Comparison of ENCODE assay signal across 15 cellular contexts in the genomic region with DNA sequence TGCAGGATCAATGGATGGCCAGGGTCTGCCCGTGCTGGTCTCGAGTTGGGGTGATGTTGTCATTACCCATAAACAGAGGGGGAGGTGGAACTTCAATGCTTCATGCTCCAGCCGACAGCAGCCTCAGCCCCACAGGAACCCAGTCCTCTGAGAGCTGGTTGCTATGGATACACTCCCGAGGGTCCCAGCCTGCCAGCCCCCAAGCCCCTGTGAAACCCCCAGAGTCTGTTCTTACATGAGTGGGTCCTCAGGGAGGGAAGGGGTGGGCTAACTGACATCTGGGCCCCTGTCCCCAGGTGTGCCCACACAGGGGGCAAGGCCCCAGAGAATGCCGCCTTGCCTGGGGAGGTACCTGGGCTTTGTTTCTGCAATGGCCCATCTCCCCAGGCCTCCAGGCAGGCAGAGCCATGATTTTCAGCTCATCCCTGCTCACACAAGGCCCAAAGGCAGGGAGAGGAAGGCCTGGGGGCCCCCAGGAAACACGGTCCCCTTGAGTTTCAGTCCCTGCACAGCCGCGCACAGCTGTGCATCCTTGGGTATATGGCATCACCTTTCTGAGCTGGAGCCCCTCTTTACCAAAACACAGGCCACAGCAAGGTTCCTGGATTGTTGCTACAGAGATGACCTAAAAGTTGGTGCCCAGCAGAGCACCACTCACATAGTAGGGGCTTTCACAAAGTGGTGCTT.
A peak's percentile ranks its signal among the peaks of the same experiment; 100 is the strongest.
DNase-seq lines count a peak whose midpoint lies in the region; ATAC-seq and TF ChIP-seq lines count a peak whose summit lies in the region.
"Had no signal": no experiment of that assay in that cellular context is flagged by ENCODE, and none has a peak within 500 bp of the region (broad histone marks: within the 10 kb centered on the region; RNA-seq: fewer than 3 reads in every experiment).

No MANE protein-coding gene starts in this region.

- H3K36me3 Mint-ChIP-seq in osteocyte (ENCODE audit: unreplicated experiment) = peaks cover 22% of the 10 kb centered on the region
- no peaks in the 10 kb centered on the region for H3K36me3 Mint-ChIP-seq in activated CD4-positive, alpha-beta memory T cell treated with anti-CD3 and anti-CD28 coated beads for 36 hours

- no peaks in the 10 kb centered on the region for H3K9me2 ChIP-seq in Loucy (replicated peaks; ENCODE audit: low read depth, low read length)
- H3K9me2 ChIP-seq in hepatocyte (replicated peaks; ENCODE audit: insufficient read depth) = no peaks in the 10 kb centered on the region

- H3K9me3 ChIP-seq in DND-41 (ENCODE audit: insufficient read depth, low read length, severe bottlenecking) (peaks cover 8% of the 10 kb centered on the region), Loucy (ENCODE audit: insufficient read depth, low read depth, low read length) (peaks cover 5% of the 10 kb centered on the region; the same call in 1 of the 2 replicates), hepatocyte (ENCODE audit: low read depth) (no peaks in the 10 kb centered on the region)
- H3K9me3 ChIP-seq: HAP-1 had no signal

- ATAC-seq in DND-41 (ENCODE audit: insufficient read depth, low read depth) (peak; percentile 9; the same call in 2 of the 3 replicates), HG03521 (IDR thresholded peaks at IDR 0.05; ENCODE audit: unreplicated experiment) (no peak)

- H3K27me3 ChIP-seq in DND-41 (ENCODE audit: insufficient read depth, low read length, poor library complexity) = no peaks in the 10 kb centered on the region
- no peaks in the 10 kb centered on the region for H3K27me3 ChIP-seq in Loucy (ENCODE audit: insufficient read depth, low read length, poor library complexity, severe bottlenecking)
- H3K27me3 ChIP-seq in hepatocyte = no peaks in the 10 kb centered on the region
- H3K27me3 ChIP-seq: SJCRH30 had no signal

- peak overlapping the region; percentile 41 for H3K9ac ChIP-seq in DND-41 (ENCODE audit: low read depth, low read length)
- H3K9ac ChIP-seq in Loucy (ENCODE audit: low read depth, low read length, poor library complexity, severe bottlenecking) = peak overlapping the region; percentile 61

- H3K4me3 Mint-ChIP-seq in osteocyte (ENCODE audit: unreplicated experiment) = no peak overlapping the region
- no peak overlapping the region for H3K4me3 Mint-ChIP-seq in activated CD4-positive, alpha-beta memory T cell treated with anti-CD3 and anti-CD28 coated beads for 36 hours

- H3K27ac ChIP-seq in DND-41 (ENCODE audit: low read length) = peak overlapping the region; percentile 95
- H3K27ac ChIP-seq in hepatocyte = peak overlapping the region; percentile 61
- H3K27ac ChIP-seq: C4-2B, SJCRH30 had no signal

- H3K4me2 ChIP-seq in DND-41 (ENCODE audit: insufficient read depth, low read length) = no peak overlapping the region
- peak overlapping the region; percentile 22 for H3K4me2 ChIP-seq in Loucy (ENCODE audit: low read depth, low read length, poor library complexity, severe bottlenecking)
- peak overlapping the region; percentile 38 for H3K4me2 ChIP-seq in hepatocyte

- H3K36me3 ChIP-seq in DND-41 (ENCODE audit: insufficient read depth, low read length) (no peaks in the 10 kb centered on the region), Loucy (ENCODE audit: insufficient read depth, low read length) (no peaks in the 10 kb centered on the region), hepatocyte (replicated peaks; ENCODE audit: insufficient read depth, low read depth) (no peaks in the 10 kb centered on the region)
- H3K36me3 ChIP-seq: HAP-1, SJCRH30 had no signal

- no peaks in the 10 kb centered on the region for H4K20me1 ChIP-seq in DND-41 (ENCODE audit: insufficient read depth, low read length)
- no peaks in the 10 kb centered on the region for H4K20me1 ChIP-seq in Loucy (ENCODE audit: insufficient read depth, low read length, poor library complexity, severe bottlenecking)
- H4K20me1 ChIP-seq in hepatocyte (ENCODE audit: insufficient read depth, poor library complexity, severe bottlenecking) = no peaks in the 10 kb centered on the region

- 91% methylated on average over 8 of the region's 8 CpGs for WGBS in hepatocyte (ENCODE audit: low lambda C conversion rate, missing lambda C conversion rate)

- H3K9me3 Mint-ChIP-seq in osteocyte (ENCODE audit: unreplicated experiment) = no peaks in the 10 kb centered on the region
- H3K9me3 Mint-ChIP-seq in activated CD4-positive, alpha-beta memory T cell treated with anti-CD3 and anti-CD28 coated beads for 36 hours = no peaks in the 10 kb centered on the region

- peaks cover 70% of the 10 kb centered on the region for H3K4me1 ChIP-seq in DND-41 (ENCODE audit: insufficient read depth, low read length)
- H3K4me1 ChIP-seq in Loucy (ENCODE audit: insufficient read depth, low read length, poor library complexity, severe bottlenecking) = peaks cover 48% of the 10 kb centered on the region
- peaks cover 7% of the 10 kb centered on the region for H3K4me1 ChIP-seq in hepatocyte (ENCODE audit: insufficient read depth)
- H3K4me1 ChIP-seq: HAP-1, SJCRH30 had no signal

- H3K4me1 Mint-ChIP-seq in osteocyte (ENCODE audit: unreplicated experiment) = peaks cover 12% of the 10 kb centered on the region
- H3K4me1 Mint-ChIP-seq in activated CD4-positive, alpha-beta memory T cell treated with anti-CD3 and anti-CD28 coated beads for 36 hours (ENCODE audit: low read depth) = no peaks in the 10 kb centered on the region

- H3K27me3 Mint-ChIP-seq in osteocyte (ENCODE audit: unreplicated experiment) = no peaks in the 10 kb centered on the region
- H3K27me3 Mint-ChIP-seq in activated CD4-positive, alpha-beta memory T cell treated with anti-CD3 and anti-CD28 coated beads for 36 hours = no peaks in the 10 kb centered on the region

- no peaks in the 10 kb centered on the region for H3F3A ChIP-seq in Loucy (ENCODE audit: low read depth)

- POLR2A ChIA-PET in activated CD4-positive, alpha-beta memory T cell treated with anti-CD3 and anti-CD28 coated beads for 36 hours (lab: Charles Lee) = no interaction called here

- H2AFZ ChIP-seq in DND-41 (ENCODE audit: low read depth, low read length) (no peak overlapping the region), Loucy (ENCODE audit: low read length) (0 out of 2 replicates have a peak overlapping the region, but pooled peaks have one; percentile 14), hepatocyte (no peak overlapping the region)

- no peak overlapping the region for H3K27ac Mint-ChIP-seq in osteocyte (ENCODE audit: unreplicated experiment)
- no peak overlapping the region for H3K27ac Mint-ChIP-seq in activated CD4-positive, alpha-beta memory T cell treated with anti-CD3 and anti-CD28 coated beads for 36 hours

- H3K4me3 ChIP-seq in DND-41 (ENCODE audit: low read depth in 1 of 2, low read length in 2 of 2) (no peak overlapping the region), Loucy (ENCODE audit: low read length, poor library complexity, severe bottlenecking) (no peak overlapping the region), hepatocyte (no peak overlapping the region)
- H3K4me3 ChIP-seq: HAP-1, SJCRH30 had no signal

- TF ChIP-seq CTCF in DND-41 (IDR thresholded peaks at IDR 0.05; ENCODE audit: borderline replicate concordance, extremely low read depth, low read length, poor library complexity, severe bottlenecking) = no peak
- TF ChIP-seq CTCF in Loucy (conservative IDR thresholded peaks at IDR 0.05; ENCODE audit: low read length) = no peak
- TF ChIP-seq CTCF in hepatocyte (IDR thresholded peaks at IDR 0.05; ENCODE audit: poor library complexity) = no peak
- no peak for TF ChIP-seq CTCF in osteocyte (IDR thresholded peaks at IDR 0.05)

- DNase-seq in DND-41 = peak; percentile 60
- no peak for DNase-seq in hepatocyte (ENCODE audit: low spot score)
- DNase-seq in osteocyte (ENCODE audit: extremely low spot score, unreplicated experiment) = peak; percentile 69
- no peak for DNase-seq in activated CD4-positive, alpha-beta memory T cell treated with anti-CD3 and anti-CD28 coated beads for 36 hours
- no peak for DNase-seq in A172 (ENCODE audit: low spot score)
- DNase-seq: DMS153, NCI-H146, NCI-H345, NCI-H526 treated with DMSO at 0.1 percent for 48 hours, RPMI8226, SJCRH30 had no signal

- intact Hi-C loops in activated CD4-positive, alpha-beta memory T cell treated with anti-CD3 and anti-CD28 coated beads for 36 hours (cut with micrococcal nuclease) = no loop called here

- CTCF ChIA-PET in activated CD4-positive, alpha-beta memory T cell treated with anti-CD3 and anti-CD28 coated beads for 36 hours (lab: Charles Lee) = no interaction called here

- no peaks in the 10 kb centered on the region for H3K79me2 ChIP-seq in DND-41 (ENCODE audit: insufficient read depth, low read length)
- H3K79me2 ChIP-seq in Loucy (ENCODE audit: insufficient read depth, low read length) = no peaks in the 10 kb centered on the region
- H3K79me2 ChIP-seq in hepatocyte = peaks cover 3% of the 10 kb centered on the region

Comparison
In these comparisons a context has a peak if more than half of its experiments do, and no peak if none do; other contexts are left out.
1. DNase-seq: peak in DND-41 (single experiment) and osteocyte (single experiment); none in hepatocyte (single experiment), activated CD4-positive, alpha-beta memory T cell treated with anti-CD3 and anti-CD28 coated beads for 36 hours (single experiment) and A172 (single experiment).